13 cellular contexts compared by ENCODE assay signal in the genomic region with DNA sequence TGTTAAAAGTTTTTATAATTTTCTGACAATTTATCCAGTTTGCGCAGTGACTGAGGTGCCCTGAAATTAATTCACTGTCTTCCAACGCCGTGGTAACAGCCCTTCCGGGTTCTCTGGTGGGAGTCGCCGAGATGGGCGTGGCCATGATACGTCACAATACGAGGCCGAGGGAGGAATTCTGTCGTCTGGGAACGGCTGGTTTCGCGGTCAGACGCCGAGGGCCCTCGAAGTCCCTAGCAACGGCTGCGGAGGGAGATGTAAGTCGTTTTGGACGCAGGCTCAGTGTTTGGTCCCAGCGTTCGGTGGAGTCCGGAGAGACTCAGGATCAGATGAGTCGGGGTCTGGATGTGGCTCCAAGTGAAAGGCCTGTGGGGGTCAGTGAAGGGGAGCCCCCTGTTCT. TPM values are rescaled to one million over a fixed set of nuclear protein-coding genes. Genes with fewer than 3 reads are reported as not detected.
A peak's percentile ranks its signal among the peaks of the same experiment; 100 is the strongest.
DNase-seq lines count a peak whose midpoint lies in the region; ATAC-seq and TF ChIP-seq lines count a peak whose summit lies in the region.
"Had no signal": no experiment of that assay in that cellular context is flagged by ENCODE, and none has a peak within 500 bp of the region (broad histone marks: within the 10 kb centered on the region; RNA-seq: fewer than 3 reads in every experiment).

No MANE protein-coding gene starts in this region.

- POLR2A ChIA-PET in IMR-90 (lab: Charles Lee; ENCODE audit: unreplicated experiment): no interaction called here

- no peaks in the 10 kb centered on the region for H3K4me1 ChIP-seq in IMR-90 (ENCODE audit: control insufficient read depth, insufficient read depth, low read length)
- no peaks in the 10 kb centered on the region for H3K4me1 ChIP-seq in esophagus muscularis mucosa
- H3K4me1 ChIP-seq: esophagus squamous epithelium had no signal

- no peak overlapping the region for H3K4ac ChIP-seq in IMR-90 (ENCODE audit: low read depth, low read length)

- H2AK9ac ChIP-seq in IMR-90 (replicated peaks; ENCODE audit: low read depth, low read length, poor library complexity): no peak overlapping the region

- H2AK5ac ChIP-seq in IMR-90 (ENCODE audit: low read depth, low read length): no peak overlapping the region

- TF ChIP-seq POLR2A in IMR-90 (IDR thresholded peaks at IDR 0.05; ENCODE audit: low read depth, low read length) (no peak), esophagus muscularis mucosa (IDR thresholded peaks at IDR 0.05; ENCODE audit: low read depth) (no peak)

- no peak overlapping the region for H2BK5ac ChIP-seq in IMR-90 (ENCODE audit: low read depth, low read length, poor library complexity, severe bottlenecking)

- no peak overlapping the region; a peak in 1 of 4 replicates for H4K8ac ChIP-seq in IMR-90 (ENCODE audit: low read depth in 2 of 2, low read length in 2 of 2)

- H3K36me3 ChIP-seq in IMR-90 (ENCODE audit: control insufficient read depth, insufficient read depth, low read length): peaks cover 14% of the 10 kb centered on the region
- H3K36me3 ChIP-seq in esophagus muscularis mucosa: peaks cover 10 to 21% (median 18%) of the 10 kb centered on the region in 4 donors

- H3K27me3 ChIP-seq in IMR-90 (ENCODE audit: control insufficient read depth, insufficient read depth, low read length) (no peaks in the 10 kb centered on the region), esophagus muscularis mucosa (no peaks in the 10 kb centered on the region)
- H3K27me3 ChIP-seq: esophagus squamous epithelium had no signal

- dilution Hi-C loops in IMR-90 (cut with HindIII; ENCODE audit: low sequenced_read_pairs, unreplicated experiment): no loop called here

- WGBS in IMR-90 (ENCODE audit: extremely low coverage in 2 of 2, insufficient read length in 1 of 2), 2 experiments: no CpG with 5 or more reads among the region's 25 CpGs
- WGBS in esophagus muscularis mucosa: 13% methylated on average over 17 of the region's 25 CpGs

- TF ChIP-seq CTCF in IMR-90 (conservative IDR thresholded peaks at IDR 0.05; ENCODE audit: low read depth, low read length) (no peak), esophagus muscularis mucosa (IDR thresholded peaks at IDR 0.05) (no peak)

- intact Hi-C loops in IMR-90 (cut with micrococcal nuclease) (no loop called here), esophagus muscularis mucosa (cut with DNase I) (no loop called here)

- no peak overlapping the region for H4K5ac ChIP-seq in IMR-90 (ENCODE audit: low read depth, low read length)

- CTCF ChIA-PET in IMR-90 (lab: Yijun Ruan, JAX): no interaction called here

- DNase-seq in IMR-90 (peak; percentile 23), esophagus muscularis mucosa (ENCODE audit: extremely low spot score) (no peak), retina (peak; percentile 84), T-helper 1 cell (no peak)
- DNase-seq: activated CD4-positive, alpha-beta T cell treated with anti-CD3 and anti-CD28 coated beads for 36 hours; activated naive CD8-positive, alpha-beta T cell treated with anti-CD3 and anti-CD28 coated beads for 36 hours; DMS79 treated with DMSO at 0.1 percent for 48 hours; esophagus squamous epithelium; midbrain; NCI-H2107; RPMI8226 had no signal

- H3K4me2 ChIP-seq in IMR-90 (ENCODE audit: low read depth, low read length): no peak overlapping the region

- no peak overlapping the region for H3K23ac ChIP-seq in IMR-90 (ENCODE audit: low read depth, low read length)

- H3K9me3 ChIP-seq in IMR-90 (ENCODE audit: control insufficient read depth, insufficient read depth, low read length) (peaks cover 42% of the 10 kb centered on the region), esophagus muscularis mucosa (peaks cover 19 to 75% (median 67%) of the 10 kb centered on the region in 4 donors)

- H3K9ac ChIP-seq in IMR-90 (ENCODE audit: low read depth, low read length): no peak overlapping the region

- H3K14ac ChIP-seq in IMR-90 (replicated peaks; ENCODE audit: low read depth, low read length): no peak overlapping the region

- H2AFZ ChIP-seq in IMR-90 (replicated peaks; ENCODE audit: low read length, poor library complexity): peak overlapping the region; percentile 69

- TF ChIP-seq RAD21 in IMR-90 (IDR thresholded peaks at IDR 0.05; ENCODE audit: low read length): no peak

- peak overlapping the region; percentile 39 for H3K4me3 ChIP-seq in IMR-90 (ENCODE audit: insufficient read depth, low read depth, low read length)
- peak overlapping the region; percentile 27 to 42 (median 32) for H3K4me3 ChIP-seq in esophagus muscularis mucosa

- H3K56ac ChIP-seq in IMR-90 (ENCODE audit: extremely low read depth, insufficient read depth, low read length): no peak overlapping the region

- no peak overlapping the region for H2BK120ac ChIP-seq in IMR-90 (ENCODE audit: low read depth, low read length)

- no peak overlapping the region for H4K91ac ChIP-seq in IMR-90 (ENCODE audit: insufficient read depth, low read depth, low read length)

- H4K20me1 ChIP-seq in IMR-90 (ENCODE audit: insufficient read depth, low read length): no peaks in the 10 kb centered on the region

- no peak for TF ChIP-seq EP300 in esophagus muscularis mucosa (IDR thresholded peaks at IDR 0.05)

- peak; percentile 44; the same call in 1 of the 2 replicates for ATAC-seq in IMR-90 (ENCODE audit: low read depth)
- ATAC-seq in GM18520 (IDR thresholded peaks at IDR 0.05; ENCODE audit: unreplicated experiment): no peak
- ATAC-seq in HG02623 (IDR thresholded peaks at IDR 0.05; ENCODE audit: unreplicated experiment): no peak
- ATAC-seq: activated CD4-positive, alpha-beta T cell treated with anti-CD3 and anti-CD28 coated beads for 36 hours had no signal

- in situ Hi-C loops in IMR-90 (cut with MboI; ENCODE audit: low sequenced_read_pairs): no loop called here

- H3K27ac ChIP-seq in IMR-90 (ENCODE audit: insufficient read depth, low read length) (no peak overlapping the region), esophagus muscularis mucosa (replicated peaks in 1 of 4) (peak overlapping the region in 1 of 4 donors; percentile 58)
- H3K27ac ChIP-seq: esophagus squamous epithelium had no signal

- no peak overlapping the region for H2BK15ac ChIP-seq in IMR-90 (ENCODE audit: low read depth, low read length)

- H3K18ac ChIP-seq in IMR-90 (ENCODE audit: low read depth, low read length): no peak overlapping the region

- no peaks in the 10 kb centered on the region for H3K79me1 ChIP-seq in IMR-90 (ENCODE audit: low read depth in 1 of 2, low read length in 2 of 2)

- no TSS peak for BruUV-seq in IMR-90 (replicated peaks; lab: Mats Ljungman, UMichigan)

- no peak overlapping the region for H2BK20ac ChIP-seq in IMR-90 (ENCODE audit: low read depth, low read length)

- H3K9me1 ChIP-seq in IMR-90 (ENCODE audit: insufficient read depth, low read length): no peaks in the 10 kb centered on the region

TF ChIP-seq in IMR-90, 13 proteins besides CTCF, POLR2A, EP300 and RAD21 (continues in another document):
- no peak for TF ChIP-seq RCOR1 (IDR thresholded peaks at IDR 0.05; ENCODE audit: insufficient replicate concordance, low read length)
- no peak for TF ChIP-seq MAZ (IDR thresholded peaks at IDR 0.05; ENCODE audit: borderline replicate concordance, low read depth, low read length)
- TF ChIP-seq, protein P1, sequence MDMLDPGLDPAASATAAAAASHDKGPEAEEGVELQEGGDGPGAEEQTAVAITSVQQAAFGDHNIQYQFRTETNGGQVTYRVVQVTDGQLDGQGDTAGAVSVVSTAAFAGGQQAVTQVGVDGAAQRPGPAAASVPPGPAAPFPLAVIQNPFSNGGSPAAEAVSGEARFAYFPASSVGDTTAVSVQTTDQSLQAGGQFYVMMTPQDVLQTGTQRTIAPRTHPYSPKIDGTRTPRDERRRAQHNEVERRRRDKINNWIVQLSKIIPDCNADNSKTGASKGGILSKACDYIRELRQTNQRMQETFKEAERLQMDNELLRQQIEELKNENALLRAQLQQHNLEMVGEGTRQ (IDR thresholded peaks at IDR 0.05; ENCODE audit: low read depth, low read length): no peak
- no peak for TF ChIP-seq MAFK (IDR thresholded peaks at IDR 0.05; ENCODE audit: low read depth, low read length)
- TF ChIP-seq BHLHE40 (IDR thresholded peaks at IDR 0.05; ENCODE audit: low read depth, low read length): no peak
- TF ChIP-seq RFX5 (IDR thresholded peaks at IDR 0.05; ENCODE audit: low read depth, low read length): no peak
- TF ChIP-seq CEBPB (IDR thresholded peaks at IDR 0.05; ENCODE audit: low read depth, low read length): no peak
- no peak for TF ChIP-seq SMC3 (IDR thresholded peaks at IDR 0.05; ENCODE audit: low read depth, low read length)
- TF ChIP-seq NFE2L2 (IDR thresholded peaks at IDR 0.05; ENCODE audit: low read depth, low read length): no peak
- TF ChIP-seq CHD1 (IDR thresholded peaks at IDR 0.05; ENCODE audit: low read depth, low read length): no peak
- no peak for TF ChIP-seq MXI1 (IDR thresholded peaks at IDR 0.05; ENCODE audit: borderline replicate concordance, low read depth, low read length)

RNA-seq across cellular contexts. Expression of gene ZNF613, which starts 21.7 kb away (rescaled TPM):
- total RNA-seq in IMR-90 (2012; rRNA removed) (7.8 and 10.4 TPM in 2 replicates), esophagus muscularis mucosa (1 to 10 TPM; 4.2 to 8.3 (median 5.5) TPM)
- polyA plus RNA-seq in IMR-90 (2012; rRNA removed): 2.3 and 3.3 TPM in 2 replicates
- 0.73 and 0.78 TPM in 2 replicates for polyA plus RNA-seq in IMR-90 (2012; cell fraction: cytosol; rRNA removed)
- polyA plus RNA-seq in IMR-90 (2012; cell fraction: nucleus; rRNA removed; ENCODE audit: low replicate concordance): 0.60 and 3.6 TPM in 2 replicates

RNA-seq across cellular contexts. Expression of gene ZNF350, which starts 37.7 kb away (rescaled TPM):
- total RNA-seq in IMR-90 (2012; rRNA removed): 12.8 and 14.0 TPM in 2 replicates
- 3.7 and 4.7 TPM in 2 replicates for polyA plus RNA-seq in IMR-90 (2012; rRNA removed)
- polyA plus RNA-seq in IMR-90 (2012; cell fraction: cytosol; rRNA removed): 0.93 and 4.0 TPM in 2 replicates
- 1.0 and 9.6 TPM in 2 replicates for polyA plus RNA-seq in IMR-90 (2012; cell fraction: nucleus; rRNA removed; ENCODE audit: low replicate concordance)
- 10 to 100 TPM in 3 of 4 donors, 1 to 10 TPM in 1; 9.2 to 14.6 (median 12.7) TPM for total RNA-seq in esophagus muscularis mucosa

RNA-seq across cellular contexts. Expression of gene ZNF649, which starts 44.2 kb away (rescaled TPM):
- 9.2 and 10.4 TPM in 2 replicates for total RNA-seq in IMR-90 (2012; rRNA removed)
- 1.5 and 1.9 TPM in 2 replicates for polyA plus RNA-seq in IMR-90 (2012; rRNA removed)
- 0.42 and 0.57 TPM in 2 replicates for polyA plus RNA-seq in IMR-90 (2012; cell fraction: cytosol; rRNA removed)
- 0.23 and 1.8 TPM in 2 replicates for polyA plus RNA-seq in IMR-90 (2012; cell fraction: nucleus; rRNA removed; ENCODE audit: low replicate concordance)
- 10 to 100 TPM in 3 of 4 donors, 1 to 10 TPM in 1; 9.1 to 15.0 (median 13.6) TPM for total RNA-seq in esophagus muscularis mucosa

RNA-seq across cellular contexts. Expression of gene ZNF615, which starts 59.0 kb away (rescaled TPM):
- total RNA-seq in IMR-90 (2012; rRNA removed): 9.7 and 10.9 TPM in 2 replicates
- polyA plus RNA-seq in IMR-90 (2012; rRNA removed): 2.0 and 2.2 TPM in 2 replicates
- polyA plus RNA-seq in IMR-90 (2012; cell fraction: cytosol; rRNA removed): 0.34 and 0.95 TPM in 2 replicates
- 0.63 and 4.3 TPM in 2 replicates for polyA plus RNA-seq in IMR-90 (2012; cell fraction: nucleus; rRNA removed; ENCODE audit: low replicate concordance)
- total RNA-seq in esophagus muscularis mucosa: 10 to 100 TPM; 13.4 to 17.6 (median 15.2) TPM

Comparison
In these comparisons a context has a peak if more than half of its experiments do, and no peak if none do; other contexts are left out.
1. DNase-seq: peak in IMR-90 (single experiment) and retina (single experiment); none in esophagus muscularis mucosa (single experiment) and T-helper 1 cell (0 of 5).